Comparison of ENCODE assay signal across 8 cellular contexts in genomic region chr5:115842089-115842881, GRCh38. TPM values are rescaled to one million over a fixed set of nuclear protein-coding genes. Genes with fewer than 3 reads are reported as not detected.
DNase-seq lines count a peak whose midpoint lies in the region; ATAC-seq, FAIRE-seq and TF ChIP-seq lines count a peak whose summit lies in the region.

No MANE protein-coding gene starts in this region.

- peaks cover 15 to 42% (median 26%) of the 10 kb centered on the region in 3 donors for H3K4me1 ChIP-seq in pancreas

- H3K9me3 Mint-ChIP-seq in activated naive CD8-positive, alpha-beta T cell (ENCODE audit: low read depth), result no peaks in the 10 kb centered on the region

- intact Hi-C loops in Right ventricle myocardium superior (cut with DNase I), result no loop called here
- intact Hi-C loops in pancreas (cut with DNase I), result loop anchor here in 1 of 3 donors (5.0 kb wide), 1 partner anchor 210 kb away; no protein-coding TSS in a partner anchor

- peak overlapping the region; percentile 91 for H3K27ac Mint-ChIP-seq in activated naive CD8-positive, alpha-beta T cell

- H3K36me3 Mint-ChIP-seq in activated naive CD8-positive, alpha-beta T cell, result peaks cover 2% of the 10 kb centered on the region

- in situ Hi-C loops in KBM-7 (cut with MboI; ENCODE audit: low pct_unique_long_range_greater_than_20kb, low sequenced_read_pairs), result loop anchor here (25.0 kb wide), 1 partner anchor 530 kb away; no protein-coding TSS in a partner anchor

- no peak for FAIRE-seq in pancreas (lab: Jason Lieb, UNC)

- ATAC-seq in GM18909 (IDR thresholded peaks at IDR 0.05; ENCODE audit: poor library complexity, unreplicated experiment) (peak; percentile 35), HG03097 (IDR thresholded peaks at IDR 0.05; ENCODE audit: low FRiP score, unreplicated experiment) (peak; percentile 42), Right ventricle myocardium superior (ENCODE audit: poor library complexity) (peak; percentile 70), pancreas (peak; percentile 62 to 71 (median 66))

- H3K4me3 ChIP-seq in pancreas, result peak overlapping the region; percentile 94 to 98 (median 96)

- 0 to 1% methylated on average over 50 to 67 of the region's 67 CpGs for WGBS in pancreas, 2 donors

- no peaks in the 10 kb centered on the region for H3K36me3 ChIP-seq in pancreas

- H3K9me3 ChIP-seq in pancreas, result no peaks in the 10 kb centered on the region

- DNase-seq in COR-L47 (lab: John Stamatoyannopoulos, UW) (peak; percentile 77), NCI-H748 (lab: John Stamatoyannopoulos, UW; ENCODE audit: unreplicated experiment) (peak; percentile 82), Right ventricle myocardium superior (no peak), pancreas (peak in 3 of 6 donors; percentile 37 to 86 (median 68)), KBM-7 (no peak)

- H3K4me1 Mint-ChIP-seq in activated naive CD8-positive, alpha-beta T cell (ENCODE audit: low read depth), result peaks cover 62% of the 10 kb centered on the region

- H3K4me3 Mint-ChIP-seq in activated naive CD8-positive, alpha-beta T cell, result peak overlapping the region; percentile 96

- H3K27ac ChIP-seq in pancreas, result peak overlapping the region; percentile 90 to 95 (median 92)

- H3K27me3 Mint-ChIP-seq in activated naive CD8-positive, alpha-beta T cell, result no peaks in the 10 kb centered on the region

- no peaks in the 10 kb centered on the region for H3K27me3 ChIP-seq in pancreas

- no peak for TF ChIP-seq CTCF in pancreas (IDR thresholded peaks at IDR 0.05)

RNA-seq across cellular contexts. Expression of gene AP3S1, which starts 0.6 kb away (rescaled TPM):
- total RNA-seq in Right ventricle myocardium superior (49.1 TPM), pancreas (10 to 100 TPM; 40.6 to 58.4 (median 52.5) TPM)
- polyA plus RNA-seq in pancreas, result 10 to 100 TPM; 26.0 to 36.4 TPM

RNA-seq across cellular contexts. Expression of gene ATG12, which starts 0.9 kb away (rescaled TPM):
- total RNA-seq in Right ventricle myocardium superior (23.0 TPM), pancreas (10 to 100 TPM; 13.0 to 21.5 (median 14.6) TPM)
- 10 to 100 TPM; 16.1 to 28.4 TPM for polyA plus RNA-seq in pancreas

RNA-seq across cellular contexts. Expression of gene CDO1, which starts 25.8 kb away (rescaled TPM):
- 9.2 TPM for total RNA-seq in Right ventricle myocardium superior
- total RNA-seq in pancreas, result 1 to 10 TPM; 1.9 to 8.7 (median 3.8) TPM
- polyA plus RNA-seq in pancreas, result 10 to 100 TPM in 1 of 2 donors, 1 to 10 TPM in 1; 6.7 to 19.7 TPM

Comparison
In these comparisons a context has a peak if more than half of its experiments do, and no peak if none do; other contexts are left out.
1. DNase-seq: peak in COR-L47 (single experiment) and NCI-H748 (single experiment); none in Right ventricle myocardium superior (single experiment) and KBM-7 (single experiment).
2. Peak in every context shown above with its lines, with median percentiles within 50 percentile points of each other: ATAC-seq.